ENCODE assay signal across 8 cellular contexts in the genomic region with DNA sequence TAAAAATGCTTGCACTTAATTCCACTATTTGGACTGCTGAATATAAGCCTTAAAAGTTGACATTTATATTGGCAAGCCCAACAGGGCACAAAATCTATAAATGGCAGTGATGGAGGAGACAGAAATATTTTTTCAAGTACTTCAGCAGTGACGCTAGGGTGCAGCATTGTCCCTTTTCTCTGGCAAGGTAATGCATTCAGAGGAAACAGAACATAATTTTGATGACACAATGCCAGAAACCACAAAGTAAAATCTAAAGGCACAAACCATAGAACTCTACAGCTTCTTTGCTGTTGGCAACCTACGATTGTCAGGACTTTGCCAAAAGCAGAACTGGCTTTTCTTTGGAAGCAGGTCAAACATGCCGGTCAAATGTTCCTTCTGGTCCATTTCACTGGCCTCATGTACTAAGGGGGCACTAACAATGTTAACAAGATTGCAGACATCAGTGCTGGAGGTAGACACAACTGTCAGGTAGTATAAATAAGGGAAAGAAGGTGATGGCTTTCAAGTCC. TPM values are rescaled to one million over a fixed set of nuclear protein-coding genes. Genes with fewer than 3 reads are reported as not detected.
A peak's percentile ranks its signal among the peaks of the same experiment; 100 is the strongest.
DNase-seq lines count a peak whose midpoint lies in the region; ATAC-seq and FAIRE-seq lines count a peak whose summit lies in the region.

No MANE protein-coding gene starts in this region.

- peaks cover 15 to 28% (median 20%) of the 10 kb centered on the region in 4 donors for H3K4me1 Mint-ChIP-seq in CD4-positive, CD25-positive, alpha-beta regulatory T cell

- peak overlapping the region in 2 of 4 donors; percentile 0 to 51 for H3K4me3 Mint-ChIP-seq in CD4-positive, CD25-positive, alpha-beta regulatory T cell

- no peaks in the 10 kb centered on the region for H3K27me3 Mint-ChIP-seq in CD4-positive, CD25-positive, alpha-beta regulatory T cell

- peak overlapping the region; percentile 34 for H3K27ac ChIP-seq in CD4-positive, CD25-positive, alpha-beta regulatory T cell (ENCODE audit: insufficient read depth, low read length, poor library complexity, severe bottlenecking)
- peak overlapping the region; percentile 29 to 70 for H3K27ac ChIP-seq in mucosa of rectum (ENCODE audit: low read depth in 2 of 2, low read length in 2 of 2)

- peak overlapping the region; percentile 23 for H3K4me3 ChIP-seq in CD4-positive, CD25-positive, alpha-beta regulatory T cell (ENCODE audit: low read depth, low read length)
- peak overlapping the region in 1 of 2 donors; percentile 13 for H3K4me3 ChIP-seq in mucosa of rectum (ENCODE audit: low read length in 2 of 2)

- peak; percentile 83 to 88 for ATAC-seq in CD4-positive, CD25-positive, alpha-beta regulatory T cell (ENCODE audit: low read depth in 2 of 2)
- peak; percentile 73 for ATAC-seq in GM19395 (IDR thresholded peaks at IDR 0.05; ENCODE audit: unreplicated experiment)
- peak; percentile 72 for ATAC-seq in HG03565 (IDR thresholded peaks at IDR 0.05; ENCODE audit: unreplicated experiment)

- no peaks in the 10 kb centered on the region for H3K9me3 Mint-ChIP-seq in CD4-positive, CD25-positive, alpha-beta regulatory T cell

- peak overlapping the region; percentile 2 to 51 for H3K9ac ChIP-seq in mucosa of rectum (ENCODE audit: low read depth in 1 of 2, low read length in 2 of 2)

- H3K27me3 ChIP-seq in CD4-positive, CD25-positive, alpha-beta regulatory T cell (ENCODE audit: control insufficient read depth, insufficient read depth, low read length): no peaks in the 10 kb centered on the region
- no peaks in the 10 kb centered on the region for H3K27me3 ChIP-seq in mucosa of rectum (ENCODE audit: control insufficient read depth in 2 of 2, insufficient read depth in 2 of 2, low read length in 2 of 2)

- peaks cover 13% of the 10 kb centered on the region for H3K36me3 ChIP-seq in CD4-positive, CD25-positive, alpha-beta regulatory T cell (ENCODE audit: control insufficient read depth, insufficient read depth, low read length)
- peaks cover 13 to 14% of the 10 kb centered on the region in 2 donors for H3K36me3 ChIP-seq in mucosa of rectum (ENCODE audit: control insufficient read depth in 2 of 2, insufficient read depth in 2 of 2, low read length in 2 of 2)

- peak overlapping the region; percentile 2 to 91 (median 78) for H3K27ac Mint-ChIP-seq in CD4-positive, CD25-positive, alpha-beta regulatory T cell

- peaks cover 9% of the 10 kb centered on the region for H3K36me3 Mint-ChIP-seq in CD4-positive, CD25-positive, alpha-beta regulatory T cell

- H3K4me1 ChIP-seq in CD4-positive, CD25-positive, alpha-beta regulatory T cell (ENCODE audit: control insufficient read depth, insufficient read depth, low read length, poor library complexity, severe bottlenecking): peaks cover 6% of the 10 kb centered on the region
- peaks cover 5 to 13% of the 10 kb centered on the region in 2 donors for H3K4me1 ChIP-seq in mucosa of rectum (ENCODE audit: control insufficient read depth in 2 of 2, insufficient read depth in 2 of 2, low read length in 2 of 2)

- FAIRE-seq in endometrium (lab: Jason Lieb, UNC): peak; percentile 68

- no peaks in the 10 kb centered on the region for H3K9me3 ChIP-seq in CD4-positive, CD25-positive, alpha-beta regulatory T cell (ENCODE audit: control insufficient read depth in 2 of 2, low read length in 2 of 2)
- no peaks in the 10 kb centered on the region for H3K9me3 ChIP-seq in mucosa of rectum (ENCODE audit: control insufficient read depth in 2 of 2, low read length in 2 of 2)

- DNase-seq in CD4-positive, CD25-positive, alpha-beta regulatory T cell: peak; percentile 57 to 95 (median 78)
- peak; percentile 99 for DNase-seq in NOMO-1 treated with dmso at 0.1 percent for 144 hours (lab: John Stamatoyannopoulos, UW; ENCODE audit: unreplicated experiment)
- peak; percentile 53 to 72 for DNase-seq in activated CD8-positive, alpha-beta memory T cell treated with anti-CD3 and anti-CD28 coated beads for 4 hours (ENCODE audit: low read depth in 2 of 2)
- DNase-seq in stimulated activated CD8-positive, alpha-beta memory T cell treated with anti-CD3 and anti-CD28 coated beads, Interleukin-7, amount 100 ng/mL, for 4 hours (ENCODE audit: low read depth in 2 of 2): peak; percentile 66 to 69

RNA-seq across cellular contexts. Expression of a gene that starts 30.9 kb away (rescaled TPM):
- total RNA-seq in CD4-positive, CD25-positive, alpha-beta regulatory T cell: 80.6 TPM
- polyA plus RNA-seq in CD4-positive, CD25-positive, alpha-beta regulatory T cell: 10 to 100 TPM; 17.5 to 34.0 (median 18.0) TPM
